10 cellular contexts compared by ENCODE assay signal in genomic region chr19:44740351-44740824, GRCh38. TPM values are rescaled to one million over a fixed set of nuclear protein-coding genes. Genes with fewer than 3 reads are reported as not detected.
DNase-seq lines count a peak whose midpoint lies in the region; ATAC-seq and TF ChIP-seq lines count a peak whose summit lies in the region.
"Had no signal": no experiment of that assay in that cellular context is flagged by ENCODE, and none has a peak within 500 bp of the region (broad histone marks: within the 10 kb centered on the region; RNA-seq: fewer than 3 reads in every experiment).

No MANE protein-coding gene starts in this region.

- no peaks in the 10 kb centered on the region for H3K36me3 Mint-ChIP-seq in natural killer cell treated with Interleukin-12 subunit alpha and Interleukin-12 subunit beta and Interleukin-15 and Interleukin-18, amount 100 ng/mL, for 72 hours

- H3K27ac ChIP-seq in C4-2B (peak overlapping the region; percentile 96), HL-60 (replicated peaks) (peak overlapping the region; percentile 81), brain microvascular endothelial cell (no peak overlapping the region)

- H3K27me3 Mint-ChIP-seq in natural killer cell treated with Interleukin-12 subunit alpha and Interleukin-12 subunit beta and Interleukin-15 and Interleukin-18, amount 100 ng/mL, for 72 hours: no peaks in the 10 kb centered on the region

- TF ChIP-seq CTCF in C4-2B (conservative IDR thresholded peaks at IDR 0.05) (no peak), HL-60 (IDR thresholded peaks at IDR 0.05; ENCODE audit: insufficient read depth, low read length) (no peak), brain microvascular endothelial cell (IDR thresholded peaks at IDR 0.05; ENCODE audit: low read depth, low read length, missing control alignments) (peak; percentile 42)

- in situ Hi-C loops in brain microvascular endothelial cell (cut with HindIII; ENCODE audit: low pct_ligation_motif_present, low sequenced_read_pairs): no loop called here

- H3K4me3 Mint-ChIP-seq in natural killer cell treated with Interleukin-12 subunit alpha and Interleukin-12 subunit beta and Interleukin-15 and Interleukin-18, amount 100 ng/mL, for 72 hours: peak overlapping the region; percentile 25

- H3K27ac Mint-ChIP-seq in natural killer cell treated with Interleukin-12 subunit alpha and Interleukin-12 subunit beta and Interleukin-15 and Interleukin-18, amount 100 ng/mL, for 72 hours: no peak overlapping the region

- DNase-seq in HL-60 (ENCODE audit: low read depth in 1 of 2, low spot score in 1 of 2): no peak
- no peak for DNase-seq in brain microvascular endothelial cell
- no peak for DNase-seq in natural killer cell treated with Interleukin-12 subunit alpha and Interleukin-12 subunit beta and Interleukin-15 and Interleukin-18, amount 100 ng/mL, for 72 hours (ENCODE audit: low spot score)
- DNase-seq in stimulated activated CD8-positive, alpha-beta memory T cell treated with anti-CD3 and anti-CD28 coated beads, Interleukin-4, amount 100 ng/mL, for 48 hours: no peak
- no peak for DNase-seq in NCI-H2196 treated with DMSO at 0.1 percent for 48 hours (lab: John Stamatoyannopoulos, UW; ENCODE audit: unreplicated experiment)
- DNase-seq: NCI-H510A treated with DMSO at 0.1 percent for 48 hours had no signal

- no peaks in the 10 kb centered on the region for H3K36me3 ChIP-seq in brain microvascular endothelial cell (replicated peaks)
- H3K36me3 ChIP-seq: ovary had no signal

- H3K27me3 ChIP-seq in HL-60 (ENCODE audit: insufficient read depth, poor library complexity, severe bottlenecking) (no peaks in the 10 kb centered on the region), brain microvascular endothelial cell (replicated peaks) (no peaks in the 10 kb centered on the region)
- H3K27me3 ChIP-seq: ovary had no signal

- H3K4me3 ChIP-seq in HL-60 (replicated peaks; ENCODE audit: insufficient read depth, low read length): no peak overlapping the region
- no peak overlapping the region for H3K4me3 ChIP-seq in brain microvascular endothelial cell (ENCODE audit: low read depth, low read length)
- H3K4me3 ChIP-seq: ovary had no signal

- H3K9me3 Mint-ChIP-seq in natural killer cell treated with Interleukin-12 subunit alpha and Interleukin-12 subunit beta and Interleukin-15 and Interleukin-18, amount 100 ng/mL, for 72 hours: no peaks in the 10 kb centered on the region

- no peak for ATAC-seq in natural killer cell treated with Interleukin-12 subunit alpha and Interleukin-12 subunit beta and Interleukin-15 and Interleukin-18, amount 100 ng/mL, for 72 hours
- no peak for ATAC-seq in GM18511 (IDR thresholded peaks at IDR 0.05; ENCODE audit: unreplicated experiment)
- no peak for ATAC-seq in HG02759 (IDR thresholded peaks at IDR 0.05; ENCODE audit: unreplicated experiment)

- peaks cover 30 to 46% of the 10 kb centered on the region in 2 donors for H3K4me1 Mint-ChIP-seq in natural killer cell treated with Interleukin-12 subunit alpha and Interleukin-12 subunit beta and Interleukin-15 and Interleukin-18, amount 100 ng/mL, for 72 hours (ENCODE audit: low read depth in 2 of 2)

RNA-seq across cellular contexts. Expression of gene BCL3, which starts 8.1 kb away (rescaled TPM):
- total RNA-seq in natural killer cell treated with Interleukin-12 subunit alpha and Interleukin-12 subunit beta and Interleukin-15 and Interleukin-18, amount 100 ng/mL, for 72 hours: 100 to 1,000 TPM; 117 to 122 TPM

RNA-seq across cellular contexts. Expression of gene CBLC, which starts 37.3 kb away (rescaled TPM):
- total RNA-seq in natural killer cell treated with Interleukin-12 subunit alpha and Interleukin-12 subunit beta and Interleukin-15 and Interleukin-18, amount 100 ng/mL, for 72 hours: not detected

RNA-seq across cellular contexts. Expression of gene CEACAM16, which starts 41.4 kb away (rescaled TPM):
- not detected for total RNA-seq in natural killer cell treated with Interleukin-12 subunit alpha and Interleukin-12 subunit beta and Interleukin-15 and Interleukin-18, amount 100 ng/mL, for 72 hours
- total RNA-seq: ovary had no signal
